1 cellular context compared by ENCODE assay signal in genomic region chr19:40750035-40750284, GRCh38.
TF ChIP-seq lines count a peak whose summit lies in the region.

No MANE protein-coding gene starts in this region.

TF ChIP-seq in HEK293, 187 proteins besides CTCF, POLR2A, EP300 and RAD21 (continued from another document):
- TF ChIP-seq ATF2 (tag by site-specific recombination; IDR thresholded peaks at IDR 0.05; ENCODE audit: low read depth), result no peak
- 0 out of 2 replicates have a peak, but pooled peaks have one; percentile 97 for TF ChIP-seq ZFP37 (tag by site-specific recombination; IDR thresholded peaks at IDR 0.05)
- TF ChIP-seq, protein P1, sequence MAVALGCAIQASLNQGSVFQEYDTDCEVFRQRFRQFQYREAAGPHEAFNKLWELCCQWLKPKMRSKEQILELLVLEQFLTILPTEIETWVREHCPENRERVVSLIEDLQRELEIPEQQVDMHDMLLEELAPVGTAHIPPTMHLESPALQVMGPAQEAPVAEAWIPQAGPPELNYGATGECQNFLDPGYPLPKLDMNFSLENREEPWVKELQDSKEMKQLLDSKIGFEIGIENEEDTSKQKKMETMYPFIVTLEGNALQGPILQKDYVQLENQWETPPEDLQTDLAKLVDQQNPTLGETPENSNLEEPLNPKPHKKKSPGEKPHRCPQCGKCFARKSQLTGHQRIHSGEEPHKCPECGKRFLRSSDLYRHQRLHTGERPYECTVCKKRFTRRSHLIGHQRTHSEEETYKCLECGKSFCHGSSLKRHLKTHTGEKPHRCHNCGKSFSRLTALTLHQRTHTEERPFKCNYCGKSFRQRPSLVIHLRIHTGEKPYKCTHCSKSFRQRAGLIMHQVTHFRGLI (tag by site-specific recombination; IDR thresholded peaks at IDR 0.05), result 0 out of 2 replicates have a peak, but pooled peaks have one; percentile 65
- TF ChIP-seq SALL2 (tag by site-specific recombination; IDR thresholded peaks at IDR 0.05; ENCODE audit: borderline replicate concordance), result 0 out of 2 replicates have a peak, but pooled peaks have one; percentile 2
- TF ChIP-seq ZNF626 (tag by site-specific recombination; IDR thresholded peaks at IDR 0.05), result no peak
- TF ChIP-seq ZNF654 (tag by site-specific recombination; IDR thresholded peaks at IDR 0.05; ENCODE audit: low read depth), result no peak
- TF ChIP-seq ZNF645 (tag by site-specific recombination; IDR thresholded peaks at IDR 0.05), result no peak
- no peak for TF ChIP-seq ZNF292 (tag by site-specific recombination; IDR thresholded peaks at IDR 0.05; ENCODE audit: borderline replicate concordance, low read depth)
- no peak for TF ChIP-seq ZBTB26 (tag by site-specific recombination; optimal IDR thresholded peaks at IDR 0.05)
- 0 out of 2 replicates have a peak, but pooled peaks have one; percentile 79 for TF ChIP-seq ZBTB48 (tag by site-specific recombination; IDR thresholded peaks at IDR 0.05)
- TF ChIP-seq ZNF747 (tag by site-specific recombination; IDR thresholded peaks at IDR 0.05), result no peak
- TF ChIP-seq ZNF837 (tag by site-specific recombination; IDR thresholded peaks at IDR 0.05), result no peak
- TF ChIP-seq ZNF548 (tag by site-specific recombination; IDR thresholded peaks at IDR 0.05), result no peak
- TF ChIP-seq ZNF843 (tag by site-specific recombination; IDR thresholded peaks at IDR 0.05), result no peak
- TF ChIP-seq ZNF596 (tag by site-specific recombination; IDR thresholded peaks at IDR 0.05), result no peak; the same call in 1 of the 2 replicates
- TF ChIP-seq MZF1 (tag by site-specific recombination; IDR thresholded peaks at IDR 0.05; ENCODE audit: borderline replicate concordance), result 0 out of 2 replicates have a peak, but pooled peaks have one; percentile 67
- TF ChIP-seq MYNN (tag by site-specific recombination; IDR thresholded peaks at IDR 0.05; ENCODE audit: borderline replicate concordance), result no peak
TF ChIP-seq in HEK293: peak in this region for 6.
